In the genomic region with DNA sequence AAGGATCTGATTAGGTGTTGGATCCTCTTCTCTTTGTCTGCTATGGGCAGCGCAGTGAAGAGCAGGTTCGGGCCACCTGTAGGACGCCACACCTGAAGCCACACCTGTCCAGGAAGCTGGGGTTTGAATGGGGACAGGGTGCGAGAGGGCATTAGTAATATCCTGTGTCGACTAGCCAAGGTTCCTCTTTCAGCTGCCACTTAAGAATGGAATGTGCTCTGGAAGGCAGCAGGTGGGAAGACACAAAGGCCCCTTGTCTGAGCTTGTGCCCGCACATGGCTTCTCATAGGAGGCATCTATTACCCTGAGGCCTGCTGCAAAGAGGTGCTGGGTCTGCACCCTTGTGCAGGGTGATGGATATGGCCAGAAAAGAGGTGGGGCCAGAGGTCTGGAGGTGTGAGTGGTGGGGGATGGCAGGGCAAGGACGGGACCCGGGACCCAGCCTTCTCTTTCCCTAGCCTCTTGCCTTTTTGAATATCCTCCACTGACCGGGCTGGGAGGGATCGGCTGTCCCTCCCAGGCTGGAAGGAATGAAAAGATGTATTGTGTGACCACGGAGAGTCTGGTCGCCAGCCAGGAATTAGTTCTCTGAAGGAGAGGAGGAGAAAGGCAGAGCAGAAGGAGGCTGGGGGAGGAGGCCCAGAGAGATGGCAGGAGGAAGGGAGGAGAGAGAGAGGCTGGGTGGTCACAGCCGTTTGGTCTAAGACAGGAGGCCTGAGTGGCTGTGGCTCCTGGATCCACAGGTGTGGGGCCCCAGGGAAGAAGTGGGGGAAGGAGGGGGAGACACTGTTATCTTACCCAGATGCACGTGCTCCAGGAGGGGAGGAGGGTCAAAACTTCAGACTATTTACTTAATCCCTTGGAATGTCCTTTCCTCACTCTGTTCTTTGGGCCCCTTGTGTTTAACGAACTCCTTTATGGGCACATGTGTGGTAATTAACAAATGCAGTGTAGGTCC, we compare ENCODE assay signal across 1 cellular context.
TF ChIP-seq lines count a peak whose summit lies in the region.

No MANE protein-coding gene starts in this region.

TF ChIP-seq in HCT116, 20 proteins besides CTCF, POLR2A, EP300 and RAD21 (continued from another document):
- no peak for TF ChIP-seq ZBTB33 (IDR thresholded peaks at IDR 0.05; ENCODE audit: extremely low read depth, insufficient replicate concordance, low read length)
- TF ChIP-seq EZH2phosphoT487 (IDR thresholded peaks at IDR 0.05; ENCODE audit: borderline replicate concordance): no peak
